In the genomic region with DNA sequence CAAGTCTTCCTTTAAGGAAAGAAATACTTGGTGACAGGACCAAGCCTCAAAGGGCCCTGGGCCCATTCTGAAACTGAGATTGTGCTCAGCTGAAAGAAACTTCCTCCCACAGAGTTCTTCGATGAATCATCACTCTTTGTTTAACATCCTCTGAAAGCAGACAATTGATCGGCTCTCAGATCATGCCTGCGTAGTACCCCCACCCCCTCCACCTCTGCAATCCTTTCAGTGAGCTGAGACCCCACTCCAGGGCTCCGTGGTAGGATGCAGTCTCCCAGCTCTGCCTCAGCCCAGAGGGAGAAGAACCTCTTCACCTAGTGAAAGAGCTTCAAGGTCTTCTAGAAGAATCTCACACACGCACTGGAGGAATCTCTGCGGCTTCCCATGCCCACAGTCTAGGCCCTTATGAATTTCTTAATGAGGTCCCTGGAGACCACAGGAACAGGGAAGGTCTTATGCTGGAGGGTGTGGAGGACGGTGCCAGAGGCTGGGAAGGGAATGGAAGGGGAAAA, we compare ENCODE assay signal across 9 cellular contexts.
A peak's percentile ranks its signal among the peaks of the same experiment; 100 is the strongest.
DNase-seq lines count a peak whose midpoint lies in the region; ATAC-seq and TF ChIP-seq lines count a peak whose summit lies in the region.
"Had no signal": no experiment of that assay in that cellular context is flagged by ENCODE, and none has a peak within 500 bp of the region (broad histone marks: within the 10 kb centered on the region; RNA-seq: fewer than 3 reads in every experiment).

No MANE protein-coding gene starts in this region.

- no peak overlapping the region for H3K27ac ChIP-seq in neural cell (ENCODE audit: low read length)

- H3K4me3 ChIP-seq in neural cell (ENCODE audit: low read length): peak overlapping the region; percentile 24

- H3K27me3 ChIP-seq in neural cell (ENCODE audit: insufficient read depth, low read depth, low read length): no peaks in the 10 kb centered on the region

- H3K9me2 ChIP-seq in neural cell (ENCODE audit: insufficient read depth, low read length): no peaks in the 10 kb centered on the region

- no peak overlapping the region for H3K4me2 ChIP-seq in neural cell (ENCODE audit: low read length)

- no peaks in the 10 kb centered on the region for H3K9me3 ChIP-seq in neural cell (ENCODE audit: low read length)

- ATAC-seq in HG03575 (IDR thresholded peaks at IDR 0.05; ENCODE audit: extremely low read depth, insufficient number of reproducible peaks, low FRiP score, unreplicated experiment) (peak; percentile 68), left ventricle myocardium superior (no peak), GM21515 (IDR thresholded peaks at IDR 0.05; ENCODE audit: unreplicated experiment) (no peak)

- H2AFZ ChIP-seq in neural cell (ENCODE audit: low read depth, low read length): no peak overlapping the region

- no peak for TF ChIP-seq EP300 in neural cell (conservative IDR thresholded peaks at IDR 0.05; ENCODE audit: poor library complexity, severe bottlenecking)

- peak; percentile 51 for DNase-seq in activated naive CD4-positive, alpha-beta T cell treated with Interleukin-2 at 50 U/mL for 16 hours
- DNase-seq in activated naive CD4-positive, alpha-beta T cell (lab: John Stamatoyannopoulos, UW): no peak
- DNase-seq in activated T-helper 9 cell treated with anti-CD3 and anti-CD28 coated beads, Interleukin-2, amount 50 U/mL, for 16 hours (ENCODE audit: low read depth): peak; percentile 2
- DNase-seq in left ventricle myocardium superior: no peak
- no peak for DNase-seq in NCI-H774 (lab: John Stamatoyannopoulos, UW)
- DNase-seq: naive B cell had no signal

- no peak for TF ChIP-seq RAD21 in neural cell (conservative IDR thresholded peaks at IDR 0.05)

- intact Hi-C loops in left ventricle myocardium superior (cut with micrococcal nuclease): no loop called here

- H3K9ac ChIP-seq in neural cell (ENCODE audit: low read length): no peak overlapping the region

- H3K36me3 ChIP-seq in neural cell (ENCODE audit: insufficient read depth, low read length): peaks cover 4% of the 10 kb centered on the region

- peaks cover 12% of the 10 kb centered on the region for H3K79me2 ChIP-seq in neural cell (replicated peaks; ENCODE audit: insufficient read depth, low read length)

- H3F3A ChIP-seq in neural cell (ENCODE audit: insufficient read depth, low read length, poor library complexity, severe bottlenecking): no peaks in the 10 kb centered on the region

- no peak for TF ChIP-seq CTCF in neural cell (IDR thresholded peaks at IDR 0.05; ENCODE audit: poor library complexity, severe bottlenecking)

- no peaks in the 10 kb centered on the region for H4K20me1 ChIP-seq in neural cell (ENCODE audit: insufficient read depth)

TF ChIP-seq in neural cell, 6 proteins besides CTCF, POLR2A, EP300 and RAD21:
- no peak for TF ChIP-seq POLR2AphosphoS5 (IDR thresholded peaks at IDR 0.05)
- TF ChIP-seq, protein P1, sequence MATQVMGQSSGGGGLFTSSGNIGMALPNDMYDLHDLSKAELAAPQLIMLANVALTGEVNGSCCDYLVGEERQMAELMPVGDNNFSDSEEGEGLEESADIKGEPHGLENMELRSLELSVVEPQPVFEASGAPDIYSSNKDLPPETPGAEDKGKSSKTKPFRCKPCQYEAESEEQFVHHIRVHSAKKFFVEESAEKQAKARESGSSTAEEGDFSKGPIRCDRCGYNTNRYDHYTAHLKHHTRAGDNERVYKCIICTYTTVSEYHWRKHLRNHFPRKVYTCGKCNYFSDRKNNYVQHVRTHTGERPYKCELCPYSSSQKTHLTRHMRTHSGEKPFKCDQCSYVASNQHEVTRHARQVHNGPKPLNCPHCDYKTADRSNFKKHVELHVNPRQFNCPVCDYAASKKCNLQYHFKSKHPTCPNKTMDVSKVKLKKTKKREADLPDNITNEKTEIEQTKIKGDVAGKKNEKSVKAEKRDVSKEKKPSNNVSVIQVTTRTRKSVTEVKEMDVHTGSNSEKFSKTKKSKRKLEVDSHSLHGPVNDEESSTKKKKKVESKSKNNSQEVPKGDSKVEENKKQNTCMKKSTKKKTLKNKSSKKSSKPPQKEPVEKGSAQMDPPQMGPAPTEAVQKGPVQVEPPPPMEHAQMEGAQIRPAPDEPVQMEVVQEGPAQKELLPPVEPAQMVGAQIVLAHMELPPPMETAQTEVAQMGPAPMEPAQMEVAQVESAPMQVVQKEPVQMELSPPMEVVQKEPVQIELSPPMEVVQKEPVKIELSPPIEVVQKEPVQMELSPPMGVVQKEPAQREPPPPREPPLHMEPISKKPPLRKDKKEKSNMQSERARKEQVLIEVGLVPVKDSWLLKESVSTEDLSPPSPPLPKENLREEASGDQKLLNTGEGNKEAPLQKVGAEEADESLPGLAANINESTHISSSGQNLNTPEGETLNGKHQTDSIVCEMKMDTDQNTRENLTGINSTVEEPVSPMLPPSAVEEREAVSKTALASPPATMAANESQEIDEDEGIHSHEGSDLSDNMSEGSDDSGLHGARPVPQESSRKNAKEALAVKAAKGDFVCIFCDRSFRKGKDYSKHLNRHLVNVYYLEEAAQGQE (IDR thresholded peaks at IDR 0.05; ENCODE audit: borderline replicate concordance): no peak
- no peak for TF ChIP-seq MXI1 (conservative IDR thresholded peaks at IDR 0.05; ENCODE audit: poor library complexity, severe bottlenecking)

Comparison
In these comparisons a context has a peak if more than half of its experiments do, and no peak if none do; other contexts are left out.
1. DNase-seq: peak in activated naive CD4-positive, alpha-beta T cell treated with Interleukin-2 at 50 U/mL for 16 hours (single experiment) and activated T-helper 9 cell treated with anti-CD3 and anti-CD28 coated beads, Interleukin-2, amount 50 U/mL, for 16 hours (single experiment); none in activated naive CD4-positive, alpha-beta T cell (0 of 4), left ventricle myocardium superior (single experiment) and NCI-H774 (single experiment).